9 cellular contexts compared by ENCODE assay signal in genomic region chr14:68970096-68970612, GRCh38. TPM values are rescaled to one million over a fixed set of nuclear protein-coding genes. Genes with fewer than 3 reads are reported as not detected.
DNase-seq lines count a peak whose midpoint lies in the region; ATAC-seq and TF ChIP-seq lines count a peak whose summit lies in the region.
"Had no signal": no experiment of that assay in that cellular context is flagged by ENCODE, and none has a peak within 500 bp of the region (broad histone marks: within the 10 kb centered on the region; RNA-seq: fewer than 3 reads in every experiment).

No MANE protein-coding gene starts in this region.

- DNase-seq in DMS53 (lab: John Stamatoyannopoulos, UW), result peak; percentile 14
- DNase-seq in DMS53 treated with DMSO at 0.1 percent for 48 hours (lab: John Stamatoyannopoulos, UW; ENCODE audit: unreplicated experiment), result no peak
- peak in 1 of 3 donors; percentile 30 for DNase-seq in T-helper 17 cell
- peak; percentile 50 for DNase-seq in endodermal cell
- DNase-seq in gastrocnemius medialis, result no peak
- no peak for DNase-seq in KBM-7
- no peak for DNase-seq in CD1c-positive myeloid dendritic cell (ENCODE audit: extremely low spot score)
- DNase-seq: hippocampal formation had no signal

- H3K4me3 ChIP-seq in endodermal cell (ENCODE audit: low read length), result no peak overlapping the region
- H3K4me3 ChIP-seq in gastrocnemius medialis, result no peak overlapping the region

- H3K9ac ChIP-seq in endodermal cell (ENCODE audit: extremely low read depth, low read length, poor library complexity, severe bottlenecking), result peak overlapping the region; percentile 32

- peak overlapping the region; percentile 13 for H3K27ac ChIP-seq in endodermal cell (ENCODE audit: low read depth, low read length)
- H3K27ac ChIP-seq in gastrocnemius medialis, result peak overlapping the region; percentile 22 to 54 (median 32)

- H3K27ac Mint-ChIP-seq in T-helper 17 cell (peak overlapping the region; percentile 100), endodermal cell (peak overlapping the region; percentile 88)

- H3K9me3 Mint-ChIP-seq in endodermal cell, result no peaks in the 10 kb centered on the region

- no peaks in the 10 kb centered on the region for H3K27me3 Mint-ChIP-seq in T-helper 17 cell
- H3K27me3 Mint-ChIP-seq in endodermal cell (ENCODE audit: insufficient read depth), result no peaks in the 10 kb centered on the region

- peaks cover 59% of the 10 kb centered on the region for H3K4me1 Mint-ChIP-seq in T-helper 17 cell
- H3K4me1 Mint-ChIP-seq in endodermal cell, result peaks cover 66% of the 10 kb centered on the region

- TF ChIP-seq POLR2A in gastrocnemius medialis (IDR thresholded peaks at IDR 0.05), result no peak

- ATAC-seq in T-helper 17 cell (peak; percentile 73), gastrocnemius medialis (no peak), GM21786 (IDR thresholded peaks at IDR 0.05; ENCODE audit: unreplicated experiment) (no peak)

- TF ChIP-seq CTCF in endodermal cell (conservative IDR thresholded peaks at IDR 0.05) (no peak), gastrocnemius medialis (IDR thresholded peaks at IDR 0.05 in 4 of 5, conservative IDR thresholded peaks at IDR 0.05 in 1 of 5) (no peak)

- no peaks in the 10 kb centered on the region for H3K27me3 ChIP-seq in endodermal cell (ENCODE audit: control insufficient read depth, insufficient read depth, low read length, poor library complexity, severe bottlenecking)
- no peaks in the 10 kb centered on the region for H3K27me3 ChIP-seq in gastrocnemius medialis

- intact Hi-C loops in gastrocnemius medialis (cut with DNase I; ENCODE audit: low total_unique reads), result no loop called here

- H3K4me1 ChIP-seq in endodermal cell (ENCODE audit: control insufficient read depth, insufficient read depth, low read length) (peaks cover 26% of the 10 kb centered on the region), gastrocnemius medialis (peaks cover 3 to 23% of the 10 kb centered on the region in 2 donors)

- H3K36me3 ChIP-seq in endodermal cell (ENCODE audit: control insufficient read depth, insufficient read depth, low read length), result peaks cover 93% of the 10 kb centered on the region
- H3K36me3 ChIP-seq in gastrocnemius medialis, result no peaks in the 10 kb centered on the region

- WGBS in endodermal cell (ENCODE audit: insufficient coverage in 1 of 2, insufficient read length in 1 of 2), 2 experiments, result 70% methylated on average over 2 to 8 of the region's 8 CpGs

- H3K9me3 ChIP-seq in T-helper 17 cell (ENCODE audit: control insufficient read depth, low read length, poor library complexity, severe bottlenecking) (no peaks in the 10 kb centered on the region), endodermal cell (ENCODE audit: control insufficient read depth, low read length) (no peaks in the 10 kb centered on the region), gastrocnemius medialis (no peaks in the 10 kb centered on the region)

- peak overlapping the region; percentile 74 for H3K4me3 Mint-ChIP-seq in T-helper 17 cell
- peak overlapping the region; percentile 11 for H3K4me3 Mint-ChIP-seq in endodermal cell

- in situ Hi-C loops in gastrocnemius medialis (cut with MboI; ENCODE audit: low sequenced_read_pairs in 4 of 4), result no loop called here
- in situ Hi-C loops in KBM-7 (cut with MboI; ENCODE audit: low pct_unique_long_range_greater_than_20kb, low sequenced_read_pairs), result no loop called here

- no peaks in the 10 kb centered on the region for H3K36me3 Mint-ChIP-seq in T-helper 17 cell (ENCODE audit: low read depth)
- peaks cover 38% of the 10 kb centered on the region for H3K36me3 Mint-ChIP-seq in endodermal cell (ENCODE audit: low read depth)

RNA-seq across cellular contexts. Expression of gene ACTN1, which starts 8.9 kb away (rescaled TPM):
- total RNA-seq in T-helper 17 cell (10 to 100 TPM; 36.8 to 88.9 TPM), endodermal cell (100 to 1,000 TPM; 190 to 275 TPM), gastrocnemius medialis (10 to 100 TPM; 10.0 to 17.3 (median 14.1) TPM)
- 115 TPM for polyA plus RNA-seq in endodermal cell (2013, experiment 1 of 2)
- polyA plus RNA-seq in endodermal cell (2013, experiment 2 of 2), result 126 TPM

Comparison
In these comparisons a context has a peak if more than half of its experiments do, and no peak if none do; other contexts are left out.
1. DNase-seq: peak in DMS53 (single experiment) and endodermal cell (single experiment); none in DMS53 treated with DMSO at 0.1 percent for 48 hours (single experiment), gastrocnemius medialis (0 of 2), KBM-7 (single experiment) and CD1c-positive myeloid dendritic cell (single experiment).